In the genomic region with DNA sequence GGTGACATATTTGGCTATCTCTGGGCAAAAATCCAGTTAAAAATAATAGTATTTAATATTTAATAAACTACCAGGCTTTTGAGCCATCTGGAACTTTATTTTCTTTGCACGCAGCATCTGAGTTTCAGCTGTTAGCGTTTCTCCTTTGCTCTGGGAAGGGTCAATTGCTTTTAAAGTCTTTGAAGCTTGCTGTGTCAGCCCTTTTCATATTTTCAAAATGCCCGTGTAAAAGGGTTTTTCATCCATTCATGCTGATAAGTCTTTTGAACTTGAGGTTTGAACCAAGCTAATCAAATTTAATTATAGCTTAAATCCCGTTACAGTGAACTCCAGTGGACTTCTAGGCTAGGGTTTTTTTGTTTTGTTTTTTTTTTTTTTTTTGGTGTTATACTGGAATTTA, we compare ENCODE assay signal across 21 cellular contexts.
A peak's percentile ranks its signal among the peaks of the same experiment; 100 is the strongest.
DNase-seq lines count a peak whose midpoint lies in the region; ATAC-seq, FAIRE-seq and TF ChIP-seq lines count a peak whose summit lies in the region.
"Had no signal": no experiment of that assay in that cellular context is flagged by ENCODE, and none has a peak within 500 bp of the region (broad histone marks: within the 10 kb centered on the region; RNA-seq: fewer than 3 reads in every experiment).

No MANE protein-coding gene starts in this region.

- H3K9me3 ChIP-seq in body of pancreas, result no peaks in the 10 kb centered on the region
- no peaks in the 10 kb centered on the region for H3K9me3 ChIP-seq in kidney (ENCODE audit: control insufficient read depth in 1 of 2, low read length in 2 of 2)
- H3K9me3 ChIP-seq in pancreas, result no peaks in the 10 kb centered on the region

- H3K27ac ChIP-seq in body of pancreas (peak overlapping the region in 3 of 4 donors; percentile 56 to 85 (median 80)), kidney (ENCODE audit: low read depth in 2 of 2, low read length in 2 of 2) (no peak overlapping the region), pancreas (peak overlapping the region; percentile 57 to 79 (median 77))
- H3K27ac ChIP-seq: HL-60 had no signal

- FAIRE-seq in kidney (lab: Jason Lieb, UNC) (no peak), pancreas (lab: Jason Lieb, UNC) (no peak)
- FAIRE-seq: GM12892, RCC 7860 had no signal

- H3K4me1 Mint-ChIP-seq in activated CD4-positive, alpha-beta T cell treated with anti-CD3 and anti-CD28 coated beads, Interleukin-2, amount 10 ng/mL, durations not matched to agents 24 days and 14 days, result peaks cover 47% of the 10 kb centered on the region

- H3K27ac Mint-ChIP-seq in activated CD4-positive, alpha-beta T cell treated with anti-CD3 and anti-CD28 coated beads, Interleukin-2, amount 10 ng/mL, durations not matched to agents 24 days and 14 days, result no peak overlapping the region

- no peaks in the 10 kb centered on the region for H3K27me3 Mint-ChIP-seq in activated CD4-positive, alpha-beta T cell treated with anti-CD3 and anti-CD28 coated beads, Interleukin-2, amount 10 ng/mL, durations not matched to agents 24 days and 14 days
- H3K27me3 Mint-ChIP-seq: CD4-positive, CD25-positive, alpha-beta regulatory T cell had no signal

- H3K4me3 Mint-ChIP-seq in activated CD4-positive, alpha-beta T cell treated with anti-CD3 and anti-CD28 coated beads, Interleukin-2, amount 10 ng/mL, durations not matched to agents 24 days and 14 days, result no peak overlapping the region

- no peak for TF ChIP-seq CTCF in body of pancreas (IDR thresholded peaks at IDR 0.05)
- TF ChIP-seq CTCF in kidney (IDR thresholded peaks at IDR 0.05; ENCODE audit: borderline replicate concordance, extremely low read depth, insufficient read depth), result no peak
- TF ChIP-seq CTCF in pancreas (IDR thresholded peaks at IDR 0.05), result no peak

- H3K4me3 ChIP-seq in body of pancreas, result no peak overlapping the region
- H3K4me3 ChIP-seq in kidney (ENCODE audit: low read length in 2 of 2), result peak overlapping the region; percentile 49 to 55
- H3K4me3 ChIP-seq in pancreas, result peak overlapping the region in 1 of 4 donors; percentile 22

- no peaks in the 10 kb centered on the region for H3K36me3 ChIP-seq in body of pancreas (replicated peaks in 1 of 2; ENCODE audit: insufficient read depth in 1 of 2, low read depth in 2 of 2)
- no peaks in the 10 kb centered on the region for H3K36me3 ChIP-seq in kidney (ENCODE audit: control insufficient read depth in 1 of 2, insufficient read depth in 2 of 2, low read length in 2 of 2)
- H3K36me3 ChIP-seq in pancreas, result no peaks in the 10 kb centered on the region

- intact Hi-C loops in body of pancreas (cut with DNase I) (no loop called here), kidney (cut with DNase I) (no loop called here), pancreas (cut with DNase I) (loop anchor here in 2 of 3 donors (10.0 kb wide), 2 partner anchors 65 to 525 kb away; no protein-coding TSS in a partner anchor)
- intact Hi-C loops in activated CD4-positive, alpha-beta T cell treated with anti-CD3 and anti-CD28 coated beads, Interleukin-2, amount 10 ng/mL, durations not matched to agents 24 days and 14 days (cut with micrococcal nuclease), result loop anchor here (5.0 to 10.0 kb wide), 3 partner anchors 47 to 265 kb away; partner anchors contain the start of genes LRIG1 and MAGI1

- DNase-seq in NCI-H2227 (lab: John Stamatoyannopoulos, UW; ENCODE audit: unreplicated experiment) (peak; percentile 65), body of pancreas (no peak), kidney (no peak), pancreas (no peak), SIG-M5 treated with dmso at 0.1 percent for 504 hours (lab: John Stamatoyannopoulos, UW; ENCODE audit: unreplicated experiment) (no peak)
- DNase-seq in activated naive CD4-positive, alpha-beta T cell treated with Interleukin-2 at 50 U/mL for 16 hours, result no peak
- DNase-seq in activated CD4-positive, alpha-beta T cell treated with anti-CD3 and anti-CD28 coated beads, Interleukin-2, amount 10 ng/mL, durations not matched to agents 24 days and 14 days, result no peak
- DNase-seq: ACHN; CD4-positive, CD25-positive, alpha-beta regulatory T cell; DMS79; KBM-7; NCI-H1048; NCI-H2107; NCI-H446 treated with DMSO at 0.1 percent for 48 hours; NCI-H774; SHP77 had no signal

- H3K9me3 Mint-ChIP-seq in activated CD4-positive, alpha-beta T cell treated with anti-CD3 and anti-CD28 coated beads, Interleukin-2, amount 10 ng/mL, durations not matched to agents 24 days and 14 days, result peaks cover 3% of the 10 kb centered on the region

- H3K4me1 ChIP-seq in body of pancreas (peaks cover 45% of the 10 kb centered on the region), kidney (ENCODE audit: control insufficient read depth in 1 of 2, insufficient read depth in 1 of 2, low read depth in 1 of 2, low read length in 2 of 2) (peaks cover 0 to 6% of the 10 kb centered on the region in 2 donors), pancreas (peaks cover 12 to 54% (median 42%) of the 10 kb centered on the region in 3 donors)

- peaks cover 16% of the 10 kb centered on the region for H3K36me3 Mint-ChIP-seq in activated CD4-positive, alpha-beta T cell treated with anti-CD3 and anti-CD28 coated beads, Interleukin-2, amount 10 ng/mL, durations not matched to agents 24 days and 14 days (ENCODE audit: low read depth)

- WGBS in body of pancreas, 2 donors, result 24 to 40% methylated on average over 4 of the region's 4 CpGs
- 31 to 35% methylated on average over 4 of the region's 4 CpGs for WGBS in pancreas, 2 donors

- no peak for ATAC-seq in body of pancreas
- ATAC-seq in pancreas, result peak in 3 of 4 donors; percentile 11 to 37 (median 24)
- ATAC-seq in HG03025 (IDR thresholded peaks at IDR 0.05; ENCODE audit: low FRiP score, unreplicated experiment), result no peak
- ATAC-seq: HCT116 had no signal

- TF ChIP-seq POLR2A in body of pancreas (IDR thresholded peaks at IDR 0.05), result no peak

- no peak overlapping the region for H3K9ac ChIP-seq in kidney (ENCODE audit: low read length in 2 of 2)

- H3K27me3 ChIP-seq in body of pancreas (no peaks in the 10 kb centered on the region), pancreas (no peaks in the 10 kb centered on the region)

Comparison
In these comparisons a context has a peak if more than half of its experiments do, and no peak if none do; other contexts are left out.
1. ATAC-seq: peak in pancreas (3 of 4); none in body of pancreas (single experiment) and HG03025 (single experiment).
2. H3K27ac ChIP-seq: peak in body of pancreas (3 of 4) and pancreas (4 of 4); none in kidney (0 of 2).
3. H3K4me3 ChIP-seq: peak in kidney (2 of 2); none in body of pancreas (0 of 2).
4. intact Hi-C loops: an anchor here in pancreas (10.0 kb wide) and activated CD4-positive, alpha-beta T cell treated with anti-CD3 and anti-CD28 coated beads, Interleukin-2, amount 10 ng/mL, durations not matched to agents 24 days and 14 days (5.0 to 10.0 kb wide); none called in body of pancreas and kidney.